In the genomic region with DNA sequence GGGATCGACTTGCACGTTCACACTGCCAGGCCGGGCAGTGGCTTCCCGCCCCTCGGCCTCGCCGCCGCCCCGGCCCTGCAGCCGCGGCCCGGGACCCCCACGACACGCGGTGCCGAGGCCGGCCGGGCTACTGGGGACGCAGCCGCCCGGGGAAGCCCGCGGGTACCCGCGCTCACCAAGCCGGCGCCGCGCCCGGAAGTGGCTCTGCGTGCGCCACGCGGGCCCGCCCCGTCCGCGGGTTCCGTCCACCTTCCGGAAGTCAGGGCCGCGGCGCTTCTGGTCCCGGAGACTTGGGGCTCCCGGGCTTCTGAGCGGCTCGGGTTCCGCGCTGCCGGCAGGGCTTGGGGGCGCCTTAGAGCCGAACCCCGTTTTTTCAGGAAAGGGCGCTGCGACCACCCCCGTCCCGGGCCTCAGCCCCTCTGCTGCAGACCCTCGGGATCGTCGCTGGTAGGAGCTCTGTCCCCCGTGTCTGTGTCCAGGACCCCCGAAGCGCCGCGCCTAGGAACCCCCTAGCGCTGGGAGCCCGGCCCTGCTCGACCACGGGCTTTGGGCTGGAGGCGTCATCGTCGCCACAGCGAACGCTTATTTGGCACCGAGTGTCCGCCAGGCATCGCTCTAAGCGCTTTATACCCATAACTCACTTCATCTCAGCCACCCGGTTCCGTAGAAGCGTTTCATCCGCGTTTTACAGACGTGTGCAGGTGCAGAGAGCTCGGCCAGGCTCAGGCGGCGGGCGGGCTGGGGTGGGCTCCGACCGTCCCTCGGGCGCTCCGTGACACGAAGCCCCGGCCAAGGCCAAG, we compare ENCODE assay signal across 8 cellular contexts. TPM values are rescaled to one million over a fixed set of nuclear protein-coding genes. Genes with fewer than 3 reads are reported as not detected.
DNase-seq lines count a peak whose midpoint lies in the region; TF ChIP-seq lines count a peak whose summit lies in the region.

A gene with protein sequence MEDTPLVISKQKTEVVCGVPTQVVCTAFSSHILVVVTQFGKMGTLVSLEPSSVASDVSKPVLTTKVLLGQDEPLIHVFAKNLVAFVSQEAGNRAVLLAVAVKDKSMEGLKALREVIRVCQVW (minus strand): TSS at position 200 of the 800 bp plus-strand sequence. CDS start 693 bp downstream, outside the sequence.

- H3K4me1 ChIP-seq in ES-I3 (ENCODE audit: insufficient read depth, low read length) (peaks cover 14% of the 10 kb centered on the region), neuron (ENCODE audit: insufficient read depth, low read length) (peaks cover 21% of the 10 kb centered on the region)

- H3K36me3 ChIP-seq in ES-I3 (ENCODE audit: insufficient read depth, low read length) (peaks cover 10% of the 10 kb centered on the region), neuron (ENCODE audit: insufficient read depth, low read length) (no peaks in the 10 kb centered on the region)

- DNase-seq in H4 (ENCODE audit: low spot score), result peak; percentile 95
- peak; percentile 55 for DNase-seq in LNCaP clone FGC (ENCODE audit: low read depth)
- DNase-seq in SIG-M5 (lab: John Stamatoyannopoulos, UW), result peak; percentile 7
- peak; percentile 78 for DNase-seq in activated gamma-delta T cell (lab: John Stamatoyannopoulos, UW)
- DNase-seq in foreskin fibroblast, result peak; percentile 92 to 97
- DNase-seq in stromal cell of bone marrow (ENCODE audit: low read depth), result peak; percentile 81

- H3K27me3 ChIP-seq in neuron (ENCODE audit: insufficient read depth, low read length), result no peaks in the 10 kb centered on the region

- TF ChIP-seq CTCF in LNCaP clone FGC (IDR thresholded peaks at IDR 0.05; ENCODE audit: control insufficient read depth, extremely low read depth, insufficient read depth), result peak; percentile 18; the same call in 1 of the 2 replicates
- peak; percentile 22 for TF ChIP-seq CTCF in foreskin fibroblast (IDR thresholded peaks at IDR 0.05; ENCODE audit: low read depth, low read length)

- H3K4me3 ChIP-seq in LNCaP clone FGC (ENCODE audit: low read depth, low read length) (peak within 1 kb of the TSS; percentile 94), foreskin fibroblast (ENCODE audit: low read depth in 1 of 2, low read length in 2 of 2) (peak within 1 kb of the TSS; percentile 86 to 93), neuron (ENCODE audit: low read length) (peak within 1 kb of the TSS; percentile 84)

- peak within 1 kb of the TSS; percentile 87 for H3K9ac ChIP-seq in ES-I3 (ENCODE audit: low read depth, low read length)

- peak within 1 kb of the TSS; percentile 49 for H2AFZ ChIP-seq in neuron (ENCODE audit: low read depth, low read length)

- H3K9me3 ChIP-seq in ES-I3 (ENCODE audit: control insufficient read depth, insufficient read depth, low read length) (no peaks in the 10 kb centered on the region), neuron (ENCODE audit: low read length) (no peaks in the 10 kb centered on the region)

RNA-seq across cellular contexts. Expression of the gene that starts here (rescaled TPM):
- 99.6 and 126 TPM in 2 replicates for total RNA-seq in H4 (2014; rRNA removed; shearing (Covaris generic))

Comparison
In these comparisons a context has a peak if more than half of its experiments do, and no peak if none do; other contexts are left out.
1. Peak in every context shown above with its lines: DNase-seq and H3K4me3 ChIP-seq.
2. DNase-seq: peak in every context shown above with its lines; median percentile 95 in H4; 94 in foreskin fibroblast; 81 in stromal cell of bone marrow; 78 in activated gamma-delta T cell; 55 in LNCaP clone FGC; 7 in SIG-M5.